ENCODE assay signal across 27 cellular contexts in the genomic region with DNA sequence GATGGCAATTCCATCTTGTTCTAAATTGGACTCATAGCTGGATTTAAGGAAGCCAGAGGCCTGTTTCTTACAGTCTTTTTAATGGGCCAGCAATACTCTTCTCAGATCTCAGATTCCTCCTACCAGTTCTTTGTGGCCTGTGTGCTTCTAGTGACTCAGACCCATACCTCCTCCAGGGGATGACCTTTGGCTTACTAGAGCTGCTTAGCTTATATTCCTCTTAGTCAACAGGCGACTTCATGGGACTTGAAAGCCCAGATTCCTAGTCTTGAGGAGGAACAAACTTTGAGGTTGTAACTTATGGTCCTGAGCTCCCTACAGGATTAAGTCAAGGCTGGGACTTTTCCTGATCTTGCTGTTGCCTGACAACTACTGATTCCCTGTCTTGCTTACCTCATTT. TPM values are rescaled to one million over a fixed set of nuclear protein-coding genes. Genes with fewer than 3 reads are reported as not detected.
DNase-seq lines count a peak whose midpoint lies in the region; ATAC-seq and TF ChIP-seq lines count a peak whose summit lies in the region.
"Had no signal": no experiment of that assay in that cellular context is flagged by ENCODE, and none has a peak within 500 bp of the region (broad histone marks: within the 10 kb centered on the region; RNA-seq: fewer than 3 reads in every experiment).

No MANE protein-coding gene starts in this region.

- DNase-seq in MCF 10A (ENCODE audit: unreplicated experiment) (peak; percentile 44), breast epithelium (ENCODE audit: low spot score in 2 of 2) (no peak), adipocyte (ENCODE audit: low read depth) (peak; percentile 0), kidney epithelial cell (ENCODE audit: low read depth) (peak; percentile 51), left ventricle myocardium inferior (no peak), mesothelial cell of epicardium (ENCODE audit: low spot score in 2 of 2, unreplicated experiment in 2 of 2) (no peak)
- no peak for DNase-seq in effector CD8-positive, alpha-beta T cell (lab: John Stamatoyannopoulos, UW)
- DNase-seq: activated B cell treated with CpG ODN at 0.5 μM for 24 hours; activated CD4-positive, alpha-beta T cell treated with anti-CD3 and anti-CD28 coated beads, Interleukin-2, amount 50 U/mL, for 48 hours; BE2C; DND-41; effector memory CD4-positive, alpha-beta T cell; NCI-H1105 treated with DMSO at 0.1 percent for 48 hours; NCI-H2029; NCI-H345; NCI-H774; Right ventricle myocardium superior; SW 1271; upper lobe of left lung had no signal

- CTCF ChIA-PET in MCF 10A (lab: Yijun Ruan, JAX) = interaction anchor here (0.6 to 1.9 kb wide), 6 partner anchors 10 to 957 kb away, joined by 3 to 6 read pairs (median 4); no protein-coding TSS in a partner anchor

- H3K36me3 Mint-ChIP-seq in MCF 10A (ENCODE audit: insufficient read depth, unreplicated experiment) (no peaks in the 10 kb centered on the region), mesothelial cell of epicardium (no peaks in the 10 kb centered on the region)
- H3K36me3 Mint-ChIP-seq: brain had no signal

- no TSS peak for BruUV-seq in MCF 10A (replicated peaks; lab: Mats Ljungman, UMichigan)

- POLR2A ChIA-PET in MCF 10A (lab: Yijun Ruan, JAX) = interaction anchor here (0.9 kb wide), 1 partner anchor 75 kb away, joined by 3 read pairs; no protein-coding TSS in a partner anchor

- H3K4me1 ChIP-seq in breast epithelium = no peaks in the 10 kb centered on the region
- peaks cover 9% of the 10 kb centered on the region for H3K4me1 ChIP-seq in adipocyte (ENCODE audit: control insufficient read depth, insufficient read depth, low read length)
- no peaks in the 10 kb centered on the region for H3K4me1 ChIP-seq in left ventricle myocardium inferior
- H3K4me1 ChIP-seq: BE2C, esophagus muscularis mucosa, gastroesophageal sphincter, prostate gland, upper lobe of left lung had no signal

- H3K36me3 ChIP-seq in breast epithelium (no peaks in the 10 kb centered on the region), adipocyte (ENCODE audit: control insufficient read depth, insufficient read depth, low read length, severe bottlenecking) (no peaks in the 10 kb centered on the region), kidney epithelial cell (ENCODE audit: control insufficient read depth, insufficient read depth, low read length) (no peaks in the 10 kb centered on the region), left ventricle myocardium inferior (no peaks in the 10 kb centered on the region)
- H3K36me3 ChIP-seq: BE2C, esophagus muscularis mucosa, gastroesophageal sphincter, neutrophil, prostate gland, upper lobe of left lung had no signal

- H3K9me3 Mint-ChIP-seq in MCF 10A (ENCODE audit: unreplicated experiment) (no peaks in the 10 kb centered on the region), mesothelial cell of epicardium (peaks cover 9% of the 10 kb centered on the region)

- intact Hi-C loops in MCF 10A (cut with micrococcal nuclease) = no loop called here
- intact Hi-C loops in breast epithelium (cut with DNase I; ENCODE audit: low total_unique reads) = no loop called here
- intact Hi-C loops in left ventricle myocardium inferior (cut with micrococcal nuclease) = no loop called here

- no peak for TF ChIP-seq CTCF in MCF 10A (IDR thresholded peaks at IDR 0.05; ENCODE audit: unreplicated experiment)
- no peak for TF ChIP-seq CTCF in breast epithelium (IDR thresholded peaks at IDR 0.05)
- TF ChIP-seq CTCF in kidney epithelial cell (IDR thresholded peaks at IDR 0.05; ENCODE audit: insufficient read depth, low read length, poor library complexity, severe bottlenecking) = no peak
- no peak for TF ChIP-seq CTCF in left ventricle myocardium inferior (IDR thresholded peaks at IDR 0.05; ENCODE audit: borderline replicate concordance)
- TF ChIP-seq CTCF in mesothelial cell of epicardium (IDR thresholded peaks at IDR 0.05; ENCODE audit: unreplicated experiment) = no peak

- no peak overlapping the region for H3K27ac Mint-ChIP-seq in MCF 10A (ENCODE audit: low read depth, unreplicated experiment)
- no peak overlapping the region for H3K27ac Mint-ChIP-seq in mesothelial cell of epicardium
- H3K27ac Mint-ChIP-seq: activated B cell treated with CpG ODN at 0.5 μM for 24 hours, brain had no signal

- no peaks in the 10 kb centered on the region for H3K27me3 ChIP-seq in breast epithelium
- no peaks in the 10 kb centered on the region for H3K27me3 ChIP-seq in adipocyte (replicated peaks; ENCODE audit: control insufficient read depth, insufficient read depth, low read length)
- no peaks in the 10 kb centered on the region for H3K27me3 ChIP-seq in kidney epithelial cell (ENCODE audit: control insufficient read depth, insufficient read depth, low read length)
- no peaks in the 10 kb centered on the region for H3K27me3 ChIP-seq in left ventricle myocardium inferior (ENCODE audit: low read depth)
- H3K27me3 ChIP-seq: BE2C, esophagus muscularis mucosa, gastroesophageal sphincter, neutrophil, upper lobe of left lung had no signal

- no peak overlapping the region for H3K27ac ChIP-seq in breast epithelium
- no peak overlapping the region for H3K27ac ChIP-seq in left ventricle myocardium inferior (replicated peaks)
- H3K27ac ChIP-seq: esophagus muscularis mucosa, gastroesophageal sphincter, HL-60, neutrophil, prostate gland, upper lobe of left lung had no signal

- H3K27me3 Mint-ChIP-seq in MCF 10A (ENCODE audit: insufficient read depth, unreplicated experiment) = no peaks in the 10 kb centered on the region
- H3K27me3 Mint-ChIP-seq in mesothelial cell of epicardium (ENCODE audit: low read depth) = no peaks in the 10 kb centered on the region
- H3K27me3 Mint-ChIP-seq: brain had no signal

- H3K9ac ChIP-seq in adipocyte (ENCODE audit: low read length) = no peak overlapping the region

- ATAC-seq in GM18519 (IDR thresholded peaks at IDR 0.05; ENCODE audit: low FRiP score, unreplicated experiment) = no peak
- ATAC-seq: gastroesophageal sphincter, HCT116 had no signal

- no peaks in the 10 kb centered on the region for H3K9me3 ChIP-seq in breast epithelium
- peaks cover 4% of the 10 kb centered on the region for H3K9me3 ChIP-seq in adipocyte (ENCODE audit: control insufficient read depth, low read length)
- H3K9me3 ChIP-seq in left ventricle myocardium inferior (replicated peaks) = peaks cover 12% of the 10 kb centered on the region
- H3K9me3 ChIP-seq: BE2C, neutrophil, prostate gland, upper lobe of left lung had no signal

- H3K4me3 Mint-ChIP-seq in MCF 10A (ENCODE audit: unreplicated experiment) (no peak overlapping the region), mesothelial cell of epicardium (no peak overlapping the region)
- H3K4me3 Mint-ChIP-seq: activated B cell treated with CpG ODN at 0.5 μM for 24 hours, brain had no signal

- H3K4me1 Mint-ChIP-seq in MCF 10A (ENCODE audit: insufficient read depth, unreplicated experiment) (no peaks in the 10 kb centered on the region), mesothelial cell of epicardium (no peaks in the 10 kb centered on the region)
- H3K4me1 Mint-ChIP-seq: activated B cell treated with CpG ODN at 0.5 μM for 24 hours, brain had no signal

- no peak overlapping the region for H3K4me3 ChIP-seq in breast epithelium
- peak overlapping the region; percentile 27 for H3K4me3 ChIP-seq in adipocyte (ENCODE audit: low read length)
- no peak overlapping the region for H3K4me3 ChIP-seq in kidney epithelial cell (ENCODE audit: low read depth, low read length)
- H3K4me3 ChIP-seq in left ventricle myocardium inferior = no peak overlapping the region
- H3K4me3 ChIP-seq: esophagus muscularis mucosa, gastroesophageal sphincter, prostate gland, upper lobe of left lung had no signal

- TF ChIP-seq POLR2A in breast epithelium (IDR thresholded peaks at IDR 0.05) = no peak

RNA-seq across cellular contexts. Expression of a gene that starts 12.4 kb away (rescaled TPM):
- total RNA-seq in MCF 10A (2022) (11.5 and 35.7 TPM in 2 replicates), breast epithelium (1 to 10 TPM; 1.2 to 3.9 (median 2.6) TPM), kidney epithelial cell (6.9 and 7.1 TPM in 2 replicates), left ventricle myocardium inferior (0.41 TPM), mesothelial cell of epicardium (0.25 to 1.00 TPM (median 0.32 TPM) in 3 replicates)
- total RNA-seq: activated B cell treated with CpG ODN at 0.5 μM for 24 hours had no signal

Comparison
In these comparisons a context has a peak if more than half of its experiments do, and no peak if none do; other contexts are left out.
1. DNase-seq: peak in MCF 10A (single experiment), adipocyte (single experiment) and kidney epithelial cell (single experiment); none in breast epithelium (0 of 2), left ventricle myocardium inferior (single experiment), mesothelial cell of epicardium (0 of 2) and effector CD8-positive, alpha-beta T cell (single experiment).